4 cellular contexts compared by ENCODE assay signal in the genomic region with DNA sequence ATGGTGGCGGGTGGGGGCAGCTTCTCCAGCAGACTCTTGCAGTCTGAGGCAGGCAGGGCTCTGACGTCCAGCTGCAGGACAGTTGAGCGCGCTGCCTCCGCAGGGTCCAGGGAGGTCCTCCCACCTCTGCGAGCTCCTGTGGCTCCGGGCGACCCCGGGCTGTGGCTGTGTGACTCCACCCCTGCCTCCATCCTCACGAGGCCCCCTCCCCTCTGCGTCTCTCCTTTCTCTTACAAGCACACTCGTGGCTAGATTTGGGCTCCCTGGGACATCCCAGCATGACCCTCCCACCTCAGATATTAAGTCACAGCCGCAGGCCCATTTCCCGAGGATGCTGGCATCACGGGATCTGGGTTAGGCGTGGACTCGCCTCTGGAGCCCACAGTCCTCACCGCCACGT. TPM values are rescaled to one million over a fixed set of nuclear protein-coding genes. Genes with fewer than 3 reads are reported as not detected.
"Had no signal": no experiment of that assay in that cellular context is flagged by ENCODE, and none has a peak within 500 bp of the region (broad histone marks: within the 10 kb centered on the region; RNA-seq: fewer than 3 reads in every experiment).

No MANE protein-coding gene starts in this region.

RNA-seq across cellular contexts. Expression of a gene that starts 34.3 kb away (rescaled TPM):
- total RNA-seq: activated CD4-positive, alpha-beta memory T cell treated with anti-CD3 and anti-CD28 coated beads, Interleukin-2, amount 10 ng/mL, durations not matched to agents 7 days and 5 days; activated naive CD8-positive, alpha-beta T cell treated with anti-CD3 and anti-CD28 coated beads for 36 hours; MCF 10A had no signal

RNA-seq across cellular contexts. Expression of a gene that starts 57.1 kb away (rescaled TPM):
- total RNA-seq: OCI-LY7 had no signal
